ENCODE assay signal across 8 cellular contexts in genomic region chr1:54052934-54053744, GRCh38. TPM values are rescaled to one million over a fixed set of nuclear protein-coding genes. Genes with fewer than 3 reads are reported as not detected.
DNase-seq lines count a peak whose midpoint lies in the region; ATAC-seq and TF ChIP-seq lines count a peak whose summit lies in the region.

Gene TCEANC2 (plus strand): TSS chr1:54053608. CDS start chr1:54054423, 815 bp downstream.
A gene with protein sequence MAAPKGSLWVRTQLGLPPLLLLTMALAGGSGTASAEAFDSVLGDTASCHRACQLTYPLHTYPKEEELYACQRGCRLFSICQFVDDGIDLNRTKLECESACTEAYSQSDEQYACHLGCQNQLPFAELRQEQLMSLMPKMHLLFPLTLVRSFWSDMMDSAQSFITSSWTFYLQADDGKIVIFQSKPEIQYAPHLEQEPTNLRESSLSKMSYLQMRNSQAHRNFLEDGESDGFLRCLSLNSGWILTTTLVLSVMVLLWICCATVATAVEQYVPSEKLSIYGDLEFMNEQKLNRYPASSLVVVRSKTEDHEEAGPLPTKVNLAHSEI (minus strand): TSS chr1:54053204. CDS start chr1:54053188, 16 bp downstream.

- ATAC-seq in GM19397 (IDR thresholded peaks at IDR 0.05; ENCODE audit: unreplicated experiment) (peak; percentile 90), HG03565 (IDR thresholded peaks at IDR 0.05; ENCODE audit: unreplicated experiment) (peak; percentile 90)

- under 1% methylated on average over 59 of the region's 59 CpGs for WGBS in liver

- TF ChIP-seq RAD21 in liver (IDR thresholded peaks at IDR 0.05) = peak; percentile 43 to 52

- peak within 1 kb of the TSS; percentile 76 to 88 for H3K27ac ChIP-seq in liver (ENCODE audit: low read depth in 1 of 2, low read length in 2 of 2)

- H3K36me3 ChIP-seq in liver (ENCODE audit: control insufficient read depth in 4 of 4, insufficient read depth in 3 of 4, low read depth in 1 of 4, low read length in 3 of 4) = no peaks in the 10 kb centered on the region

- no peaks in the 10 kb centered on the region for H3K9me3 ChIP-seq in liver (ENCODE audit: control insufficient read depth in 4 of 4, low read length in 3 of 4)

- H3K27me3 ChIP-seq in liver (ENCODE audit: control insufficient read depth in 4 of 4, insufficient read depth in 4 of 4, low read length in 3 of 4) = no peaks in the 10 kb centered on the region

- TF ChIP-seq CTCF in liver (IDR thresholded peaks at IDR 0.05; ENCODE audit: low read depth, low read length, missing input control) = peak; percentile 10

- H3K9ac ChIP-seq in liver (ENCODE audit: low read depth in 1 of 2, low read length in 2 of 2) = peak within 1 kb of the TSS; percentile 84 to 89

- DNase-seq in CD1c-positive myeloid dendritic cell (ENCODE audit: extremely low spot score) (peak; percentile 99), NCI-H774 (lab: John Stamatoyannopoulos, UW) (peak; percentile 99), dermis microvascular lymphatic vessel endothelial cell (ENCODE audit: low read depth in 2 of 2) (peak; percentile 93 to 98)
- peak; percentile 95 to 96 for DNase-seq in activated CD4-positive, alpha-beta T cell treated with anti-CD3 and anti-CD28 coated beads, Interleukin-2, amount 50 U/mL, for 4 hours
- DNase-seq in stimulated activated CD4-positive, alpha-beta T cell treated with anti-CD3 and anti-CD28 coated beads, Interleukin-4, amount 100 ng/mL, for 24 hours = peak; percentile 98

- peak within 1 kb of the TSS; percentile 80 to 99 (median 81) for H3K4me3 ChIP-seq in liver (ENCODE audit: low read depth in 1 of 3, low read length in 3 of 3)

- peaks cover 4 to 27% (median 23%) of the 10 kb centered on the region in 4 donors for H3K4me1 ChIP-seq in liver (ENCODE audit: control insufficient read depth in 4 of 4, insufficient read depth in 4 of 4, low read length in 3 of 4)

TF ChIP-seq in liver, 16 proteins besides CTCF, POLR2A, EP300 and RAD21:
- TF ChIP-seq, protein P1, sequence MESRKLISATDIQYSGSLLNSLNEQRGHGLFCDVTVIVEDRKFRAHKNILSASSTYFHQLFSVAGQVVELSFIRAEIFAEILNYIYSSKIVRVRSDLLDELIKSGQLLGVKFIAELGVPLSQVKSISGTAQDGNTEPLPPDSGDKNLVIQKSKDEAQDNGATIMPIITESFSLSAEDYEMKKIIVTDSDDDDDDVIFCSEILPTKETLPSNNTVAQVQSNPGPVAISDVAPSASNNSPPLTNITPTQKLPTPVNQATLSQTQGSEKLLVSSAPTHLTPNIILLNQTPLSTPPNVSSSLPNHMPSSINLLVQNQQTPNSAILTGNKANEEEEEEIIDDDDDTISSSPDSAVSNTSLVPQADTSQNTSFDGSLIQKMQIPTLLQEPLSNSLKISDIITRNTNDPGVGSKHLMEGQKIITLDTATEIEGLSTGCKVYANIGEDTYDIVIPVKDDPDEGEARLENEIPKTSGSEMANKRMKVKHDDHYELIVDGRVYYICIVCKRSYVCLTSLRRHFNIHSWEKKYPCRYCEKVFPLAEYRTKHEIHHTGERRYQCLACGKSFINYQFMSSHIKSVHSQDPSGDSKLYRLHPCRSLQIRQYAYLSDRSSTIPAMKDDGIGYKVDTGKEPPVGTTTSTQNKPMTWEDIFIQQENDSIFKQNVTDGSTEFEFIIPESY (IDR thresholded peaks at IDR 0.05) = peak; percentile 96
- TF ChIP-seq FOXA2 (IDR thresholded peaks at IDR 0.05) (no peak), SP1 (IDR thresholded peaks at IDR 0.05) (peak; percentile 96), TAF1 (conservative IDR thresholded peaks at IDR 0.05) (peak; percentile 73), NR2F2 (IDR thresholded peaks at IDR 0.05) (peak; percentile 38), HNF4A (conservative IDR thresholded peaks at IDR 0.05) (peak; percentile 59 to 64), EGR1 (IDR thresholded peaks at IDR 0.05; ENCODE audit: low read depth in 2 of 2) (peak; percentile 55 to 77), YY1 (IDR thresholded peaks at IDR 0.05) (peak; percentile 99), GABPA (IDR thresholded peaks at IDR 0.05 in 1 of 2, conservative IDR thresholded peaks at IDR 0.05 in 1 of 2) (peak; percentile 54 to 92), JUND (IDR thresholded peaks at IDR 0.05) (peak; percentile 25 to 65), HNF4G (IDR thresholded peaks at IDR 0.05) (no peak), FOXA1 (IDR thresholded peaks at IDR 0.05) (peak; percentile 65), RXRA (IDR thresholded peaks at IDR 0.05) (peak; percentile 81 to 83)
- TF ChIP-seq, protein P2, sequence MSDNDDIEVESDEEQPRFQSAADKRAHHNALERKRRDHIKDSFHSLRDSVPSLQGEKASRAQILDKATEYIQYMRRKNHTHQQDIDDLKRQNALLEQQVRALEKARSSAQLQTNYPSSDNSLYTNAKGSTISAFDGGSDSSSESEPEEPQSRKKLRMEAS (IDR thresholded peaks at IDR 0.05) = peak; percentile 97
- TF ChIP-seq, protein P3, sequence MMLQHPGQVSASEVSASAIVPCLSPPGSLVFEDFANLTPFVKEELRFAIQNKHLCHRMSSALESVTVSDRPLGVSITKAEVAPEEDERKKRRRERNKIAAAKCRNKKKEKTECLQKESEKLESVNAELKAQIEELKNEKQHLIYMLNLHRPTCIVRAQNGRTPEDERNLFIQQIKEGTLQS (IDR thresholded peaks at IDR 0.05) = no peak
- TF ChIP-seq, protein P4, sequence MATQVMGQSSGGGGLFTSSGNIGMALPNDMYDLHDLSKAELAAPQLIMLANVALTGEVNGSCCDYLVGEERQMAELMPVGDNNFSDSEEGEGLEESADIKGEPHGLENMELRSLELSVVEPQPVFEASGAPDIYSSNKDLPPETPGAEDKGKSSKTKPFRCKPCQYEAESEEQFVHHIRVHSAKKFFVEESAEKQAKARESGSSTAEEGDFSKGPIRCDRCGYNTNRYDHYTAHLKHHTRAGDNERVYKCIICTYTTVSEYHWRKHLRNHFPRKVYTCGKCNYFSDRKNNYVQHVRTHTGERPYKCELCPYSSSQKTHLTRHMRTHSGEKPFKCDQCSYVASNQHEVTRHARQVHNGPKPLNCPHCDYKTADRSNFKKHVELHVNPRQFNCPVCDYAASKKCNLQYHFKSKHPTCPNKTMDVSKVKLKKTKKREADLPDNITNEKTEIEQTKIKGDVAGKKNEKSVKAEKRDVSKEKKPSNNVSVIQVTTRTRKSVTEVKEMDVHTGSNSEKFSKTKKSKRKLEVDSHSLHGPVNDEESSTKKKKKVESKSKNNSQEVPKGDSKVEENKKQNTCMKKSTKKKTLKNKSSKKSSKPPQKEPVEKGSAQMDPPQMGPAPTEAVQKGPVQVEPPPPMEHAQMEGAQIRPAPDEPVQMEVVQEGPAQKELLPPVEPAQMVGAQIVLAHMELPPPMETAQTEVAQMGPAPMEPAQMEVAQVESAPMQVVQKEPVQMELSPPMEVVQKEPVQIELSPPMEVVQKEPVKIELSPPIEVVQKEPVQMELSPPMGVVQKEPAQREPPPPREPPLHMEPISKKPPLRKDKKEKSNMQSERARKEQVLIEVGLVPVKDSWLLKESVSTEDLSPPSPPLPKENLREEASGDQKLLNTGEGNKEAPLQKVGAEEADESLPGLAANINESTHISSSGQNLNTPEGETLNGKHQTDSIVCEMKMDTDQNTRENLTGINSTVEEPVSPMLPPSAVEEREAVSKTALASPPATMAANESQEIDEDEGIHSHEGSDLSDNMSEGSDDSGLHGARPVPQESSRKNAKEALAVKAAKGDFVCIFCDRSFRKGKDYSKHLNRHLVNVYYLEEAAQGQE (IDR thresholded peaks at IDR 0.05) = peak; percentile 60
TF ChIP-seq in liver: peak in this region for 13.

RNA-seq across cellular contexts. Expression of gene TCEANC2, which starts in this region (rescaled TPM):
- total RNA-seq in dermis microvascular lymphatic vessel endothelial cell = 2.0 and 2.1 TPM in 2 replicates
- total RNA-seq in liver = 1 to 10 TPM; 1.9 to 2.1 TPM
- polyA plus RNA-seq in liver = 1 to 10 TPM in 1 of 2 donors, under 1 TPM in 1; 0.89 to 1.6 TPM

RNA-seq across cellular contexts. Expression of the second gene that starts in this region (rescaled TPM):
- 232 and 301 TPM in 2 replicates for total RNA-seq in dermis microvascular lymphatic vessel endothelial cell
- 100 to 1,000 TPM; 255 to 261 TPM for total RNA-seq in liver
- polyA plus RNA-seq in liver = 100 to 1,000 TPM; 298 to 436 TPM

Comparison
In these comparisons a context has a peak if more than half of its experiments do, and no peak if none do; other contexts are left out.
1. Peak in every context shown above with its lines: DNase-seq, ATAC-seq, H3K4me3 ChIP-seq and H3K27ac ChIP-seq.